In the genomic region with DNA sequence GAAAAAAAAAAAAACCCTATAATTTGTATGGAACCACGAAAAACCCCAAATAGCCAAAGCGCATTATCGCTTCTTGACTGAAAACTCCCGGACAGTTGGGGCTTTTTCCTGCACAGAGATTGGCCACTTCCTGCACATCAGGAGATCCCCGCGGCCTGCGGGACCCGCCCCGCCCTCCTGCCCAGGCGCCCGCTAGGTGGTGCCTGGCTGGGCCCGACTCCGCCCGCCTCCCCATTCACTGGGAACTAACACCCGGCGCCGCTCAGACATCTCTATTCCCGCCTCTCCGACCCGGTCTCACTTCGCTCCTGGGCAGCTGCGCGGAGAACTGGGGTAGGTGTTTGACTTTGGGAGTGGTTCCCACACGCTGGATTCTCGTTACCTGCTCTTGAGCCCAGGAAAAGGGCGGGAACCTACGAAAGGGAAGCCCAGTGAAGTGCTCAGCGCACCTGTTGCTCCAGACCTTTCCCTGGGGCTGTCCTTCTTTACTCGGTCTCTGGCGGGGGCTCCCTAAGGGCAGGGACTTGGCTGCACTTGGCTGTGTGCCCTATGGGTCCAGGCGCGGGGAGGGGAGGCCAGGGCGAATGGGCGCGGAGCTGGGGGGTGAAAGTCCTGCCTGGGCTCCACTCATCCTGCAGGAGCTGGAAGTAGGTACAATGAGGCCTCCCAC, we compare ENCODE assay signal across 1 cellular context.
TF ChIP-seq lines count a peak whose summit lies in the region.

A gene with protein sequence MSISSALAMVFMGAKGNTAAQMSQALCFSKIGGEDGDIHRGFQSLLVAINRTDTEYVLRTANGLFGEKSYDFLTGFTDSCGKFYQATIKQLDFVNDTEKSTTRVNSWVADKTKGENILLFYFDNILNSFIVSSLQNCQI (plus strand): TSS at position 234 of the 670 bp plus-strand sequence. CDS start 4,155 bp downstream, outside the sequence.

TF ChIP-seq in GM12878, 131 proteins besides CTCF, POLR2A, EP300 and RAD21 (continued from another document and continues in another):
- TF ChIP-seq, protein P1, sequence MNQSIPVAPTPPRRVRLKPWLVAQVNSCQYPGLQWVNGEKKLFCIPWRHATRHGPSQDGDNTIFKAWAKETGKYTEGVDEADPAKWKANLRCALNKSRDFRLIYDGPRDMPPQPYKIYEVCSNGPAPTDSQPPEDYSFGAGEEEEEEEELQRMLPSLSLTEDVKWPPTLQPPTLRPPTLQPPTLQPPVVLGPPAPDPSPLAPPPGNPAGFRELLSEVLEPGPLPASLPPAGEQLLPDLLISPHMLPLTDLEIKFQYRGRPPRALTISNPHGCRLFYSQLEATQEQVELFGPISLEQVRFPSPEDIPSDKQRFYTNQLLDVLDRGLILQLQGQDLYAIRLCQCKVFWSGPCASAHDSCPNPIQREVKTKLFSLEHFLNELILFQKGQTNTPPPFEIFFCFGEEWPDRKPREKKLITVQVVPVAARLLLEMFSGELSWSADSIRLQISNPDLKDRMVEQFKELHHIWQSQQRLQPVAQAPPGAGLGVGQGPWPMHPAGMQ (IDR thresholded peaks at IDR 0.05; ENCODE audit: borderline replicate concordance) = no peak
- TF ChIP-seq FOXM1 (IDR thresholded peaks at IDR 0.05; ENCODE audit: low read depth, low read length) (0 out of 2 replicates have a peak, but pooled peaks have one; percentile 57), SREBF2 (IDR thresholded peaks at IDR 0.05; ENCODE audit: low read length) (no peak), ATF7 (IDR thresholded peaks at IDR 0.05; ENCODE audit: low read depth) (no peak), RCOR1 (conservative IDR thresholded peaks at IDR 0.05; ENCODE audit: low read depth, low read length) (no peak), MTA2 (IDR thresholded peaks at IDR 0.05; ENCODE audit: low read depth) (peak; percentile 15; the same call in 1 of the 2 replicates), EED (IDR thresholded peaks at IDR 0.05; ENCODE audit: low read depth) (peak; percentile 92), ZNF384 (IDR thresholded peaks at IDR 0.05; ENCODE audit: borderline replicate concordance, low read depth, low read length) (peak; percentile 61; the same call in 1 of the 2 replicates), YY1 (IDR thresholded peaks at IDR 0.05; ENCODE audit: low read depth, low read length) (no peak), HCFC1 (IDR thresholded peaks at IDR 0.05; ENCODE audit: low read length) (no peak), RELA (IDR thresholded peaks at IDR 0.05; ENCODE audit: borderline replicate concordance, partially characterized antibody) (no peak), IRF4 (IDR thresholded peaks at IDR 0.05; ENCODE audit: low read depth, low read length) (0 out of 2 replicates have a peak, but pooled peaks have one; percentile 1), SUPT20H (IDR thresholded peaks at IDR 0.05; ENCODE audit: borderline replicate concordance, control insufficient read depth, low read depth, low read length) (no peak), MYC (IDR thresholded peaks at IDR 0.05; ENCODE audit: insufficient read depth, insufficient read length, insufficient replicate concordance, low read length, severe bottlenecking) (no peak), CBFB (IDR thresholded peaks at IDR 0.05; ENCODE audit: low read depth) (peak; percentile 46; the same call in 1 of the 2 replicates), IKZF1 (conservative IDR thresholded peaks at IDR 0.05) (peak; percentile 93), SPI1 (IDR thresholded peaks at IDR 0.05; ENCODE audit: borderline replicate concordance, insufficient read depth, low read depth, low read length) (no peak), NR2F1 (conservative IDR thresholded peaks at IDR 0.05) (no peak), GABPA (IDR thresholded peaks at IDR 0.05; ENCODE audit: low read depth) (no peak), TAF1 (IDR thresholded peaks at IDR 0.05; ENCODE audit: borderline replicate concordance, low read depth, low read length) (peak; percentile 68), WRNIP1 (IDR thresholded peaks at IDR 0.05; ENCODE audit: borderline replicate concordance, low read depth, low read length) (no peak), FOXK2 (IDR thresholded peaks at IDR 0.05) (no peak), ESRRA (IDR thresholded peaks at IDR 0.05; ENCODE audit: low read length) (no peak), HDGF (IDR thresholded peaks at IDR 0.05) (0 out of 2 replicates have a peak, but pooled peaks have one; percentile 52), POLR2AphosphoS5 (IDR thresholded peaks at IDR 0.05; ENCODE audit: low read length) (peak; percentile 91)
- TF ChIP-seq, protein P2, sequence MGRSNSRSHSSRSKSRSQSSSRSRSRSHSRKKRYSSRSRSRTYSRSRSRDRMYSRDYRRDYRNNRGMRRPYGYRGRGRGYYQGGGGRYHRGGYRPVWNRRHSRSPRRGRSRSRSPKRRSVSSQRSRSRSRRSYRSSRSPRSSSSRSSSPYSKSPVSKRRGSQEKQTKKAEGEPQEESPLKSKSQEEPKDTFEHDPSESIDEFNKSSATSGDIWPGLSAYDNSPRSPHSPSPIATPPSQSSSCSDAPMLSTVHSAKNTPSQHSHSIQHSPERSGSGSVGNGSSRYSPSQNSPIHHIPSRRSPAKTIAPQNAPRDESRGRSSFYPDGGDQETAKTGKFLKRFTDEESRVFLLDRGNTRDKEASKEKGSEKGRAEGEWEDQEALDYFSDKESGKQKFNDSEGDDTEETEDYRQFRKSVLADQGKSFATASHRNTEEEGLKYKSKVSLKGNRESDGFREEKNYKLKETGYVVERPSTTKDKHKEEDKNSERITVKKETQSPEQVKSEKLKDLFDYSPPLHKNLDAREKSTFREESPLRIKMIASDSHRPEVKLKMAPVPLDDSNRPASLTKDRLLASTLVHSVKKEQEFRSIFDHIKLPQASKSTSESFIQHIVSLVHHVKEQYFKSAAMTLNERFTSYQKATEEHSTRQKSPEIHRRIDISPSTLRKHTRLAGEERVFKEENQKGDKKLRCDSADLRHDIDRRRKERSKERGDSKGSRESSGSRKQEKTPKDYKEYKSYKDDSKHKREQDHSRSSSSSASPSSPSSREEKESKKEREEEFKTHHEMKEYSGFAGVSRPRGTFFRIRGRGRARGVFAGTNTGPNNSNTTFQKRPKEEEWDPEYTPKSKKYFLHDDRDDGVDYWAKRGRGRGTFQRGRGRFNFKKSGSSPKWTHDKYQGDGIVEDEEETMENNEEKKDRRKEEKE (IDR thresholded peaks at IDR 0.05) = no peak
- TF ChIP-seq, protein P3, sequence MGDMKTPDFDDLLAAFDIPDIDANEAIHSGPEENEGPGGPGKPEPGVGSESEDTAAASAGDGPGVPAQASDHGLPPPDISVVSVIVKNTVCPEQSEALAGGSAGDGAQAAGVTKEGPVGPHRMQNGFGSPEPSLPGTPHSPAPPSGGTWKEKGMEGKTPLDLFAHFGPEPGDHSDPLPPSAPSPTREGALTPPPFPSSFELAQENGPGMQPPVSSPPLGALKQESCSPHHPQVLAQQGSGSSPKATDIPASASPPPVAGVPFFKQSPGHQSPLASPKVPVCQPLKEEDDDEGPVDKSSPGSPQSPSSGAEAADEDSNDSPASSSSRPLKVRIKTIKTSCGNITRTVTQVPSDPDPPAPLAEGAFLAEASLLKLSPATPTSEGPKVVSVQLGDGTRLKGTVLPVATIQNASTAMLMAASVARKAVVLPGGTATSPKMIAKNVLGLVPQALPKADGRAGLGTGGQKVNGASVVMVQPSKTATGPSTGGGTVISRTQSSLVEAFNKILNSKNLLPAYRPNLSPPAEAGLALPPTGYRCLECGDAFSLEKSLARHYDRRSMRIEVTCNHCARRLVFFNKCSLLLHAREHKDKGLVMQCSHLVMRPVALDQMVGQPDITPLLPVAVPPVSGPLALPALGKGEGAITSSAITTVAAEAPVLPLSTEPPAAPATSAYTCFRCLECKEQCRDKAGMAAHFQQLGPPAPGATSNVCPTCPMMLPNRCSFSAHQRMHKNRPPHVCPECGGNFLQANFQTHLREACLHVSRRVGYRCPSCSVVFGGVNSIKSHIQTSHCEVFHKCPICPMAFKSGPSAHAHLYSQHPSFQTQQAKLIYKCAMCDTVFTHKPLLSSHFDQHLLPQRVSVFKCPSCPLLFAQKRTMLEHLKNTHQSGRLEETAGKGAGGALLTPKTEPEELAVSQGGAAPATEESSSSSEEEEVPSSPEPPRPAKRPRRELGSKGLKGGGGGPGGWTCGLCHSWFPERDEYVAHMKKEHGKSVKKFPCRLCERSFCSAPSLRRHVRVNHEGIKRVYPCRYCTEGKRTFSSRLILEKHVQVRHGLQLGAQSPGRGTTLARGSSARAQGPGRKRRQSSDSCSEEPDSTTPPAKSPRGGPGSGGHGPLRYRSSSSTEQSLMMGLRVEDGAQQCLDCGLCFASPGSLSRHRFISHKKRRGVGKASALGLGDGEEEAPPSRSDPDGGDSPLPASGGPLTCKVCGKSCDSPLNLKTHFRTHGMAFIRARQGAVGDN (IDR thresholded peaks at IDR 0.05) = no peak
- TF ChIP-seq, protein P4, sequence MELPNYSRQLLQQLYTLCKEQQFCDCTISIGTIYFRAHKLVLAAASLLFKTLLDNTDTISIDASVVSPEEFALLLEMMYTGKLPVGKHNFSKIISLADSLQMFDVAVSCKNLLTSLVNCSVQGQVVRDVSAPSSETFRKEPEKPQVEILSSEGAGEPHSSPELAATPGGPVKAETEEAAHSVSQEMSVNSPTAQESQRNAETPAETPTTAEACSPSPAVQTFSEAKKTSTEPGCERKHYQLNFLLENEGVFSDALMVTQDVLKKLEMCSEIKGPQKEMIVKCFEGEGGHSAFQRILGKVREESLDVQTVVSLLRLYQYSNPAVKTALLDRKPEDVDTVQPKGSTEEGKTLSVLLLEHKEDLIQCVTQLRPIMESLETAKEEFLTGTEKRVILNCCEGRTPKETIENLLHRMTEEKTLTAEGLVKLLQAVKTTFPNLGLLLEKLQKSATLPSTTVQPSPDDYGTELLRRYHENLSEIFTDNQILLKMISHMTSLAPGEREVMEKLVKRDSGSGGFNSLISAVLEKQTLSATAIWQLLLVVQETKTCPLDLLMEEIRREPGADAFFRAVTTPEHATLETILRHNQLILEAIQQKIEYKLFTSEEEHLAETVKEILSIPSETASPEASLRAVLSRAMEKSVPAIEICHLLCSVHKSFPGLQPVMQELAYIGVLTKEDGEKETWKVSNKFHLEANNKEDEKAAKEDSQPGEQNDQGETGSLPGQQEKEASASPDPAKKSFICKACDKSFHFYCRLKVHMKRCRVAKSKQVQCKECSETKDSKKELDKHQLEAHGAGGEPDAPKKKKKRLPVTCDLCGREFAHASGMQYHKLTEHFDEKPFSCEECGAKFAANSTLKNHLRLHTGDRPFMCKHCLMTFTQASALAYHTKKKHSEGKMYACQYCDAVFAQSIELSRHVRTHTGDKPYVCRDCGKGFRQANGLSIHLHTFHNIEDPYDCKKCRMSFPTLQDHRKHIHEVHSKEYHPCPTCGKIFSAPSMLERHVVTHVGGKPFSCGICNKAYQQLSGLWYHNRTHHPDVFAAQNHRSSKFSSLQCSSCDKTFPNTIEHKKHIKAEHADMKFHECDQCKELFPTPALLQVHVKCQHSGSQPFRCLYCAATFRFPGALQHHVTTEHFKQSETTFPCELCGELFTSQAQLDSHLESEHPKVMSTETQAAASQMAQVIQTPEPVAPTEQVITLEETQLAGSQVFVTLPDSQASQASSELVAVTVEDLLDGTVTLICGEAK (IDR thresholded peaks at IDR 0.05; ENCODE audit: borderline replicate concordance) = no peak
- TF ChIP-seq, protein P5, sequence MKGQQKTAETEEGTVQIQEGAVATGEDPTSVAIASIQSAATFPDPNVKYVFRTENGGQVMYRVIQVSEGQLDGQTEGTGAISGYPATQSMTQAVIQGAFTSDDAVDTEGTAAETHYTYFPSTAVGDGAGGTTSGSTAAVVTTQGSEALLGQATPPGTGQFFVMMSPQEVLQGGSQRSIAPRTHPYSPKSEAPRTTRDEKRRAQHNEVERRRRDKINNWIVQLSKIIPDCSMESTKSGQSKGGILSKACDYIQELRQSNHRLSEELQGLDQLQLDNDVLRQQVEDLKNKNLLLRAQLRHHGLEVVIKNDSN (IDR thresholded peaks at IDR 0.05; ENCODE audit: borderline replicate concordance, extremely low read length, insufficient read depth, low read depth, low read length) = no peak
- TF ChIP-seq, protein P6, sequence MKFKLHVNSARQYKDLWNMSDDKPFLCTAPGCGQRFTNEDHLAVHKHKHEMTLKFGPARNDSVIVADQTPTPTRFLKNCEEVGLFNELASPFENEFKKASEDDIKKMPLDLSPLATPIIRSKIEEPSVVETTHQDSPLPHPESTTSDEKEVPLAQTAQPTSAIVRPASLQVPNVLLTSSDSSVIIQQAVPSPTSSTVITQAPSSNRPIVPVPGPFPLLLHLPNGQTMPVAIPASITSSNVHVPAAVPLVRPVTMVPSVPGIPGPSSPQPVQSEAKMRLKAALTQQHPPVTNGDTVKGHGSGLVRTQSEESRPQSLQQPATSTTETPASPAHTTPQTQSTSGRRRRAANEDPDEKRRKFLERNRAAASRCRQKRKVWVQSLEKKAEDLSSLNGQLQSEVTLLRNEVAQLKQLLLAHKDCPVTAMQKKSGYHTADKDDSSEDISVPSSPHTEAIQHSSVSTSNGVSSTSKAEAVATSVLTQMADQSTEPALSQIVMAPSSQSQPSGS (IDR thresholded peaks at IDR 0.05; ENCODE audit: low read length) = no peak
- TF ChIP-seq, protein P7, sequence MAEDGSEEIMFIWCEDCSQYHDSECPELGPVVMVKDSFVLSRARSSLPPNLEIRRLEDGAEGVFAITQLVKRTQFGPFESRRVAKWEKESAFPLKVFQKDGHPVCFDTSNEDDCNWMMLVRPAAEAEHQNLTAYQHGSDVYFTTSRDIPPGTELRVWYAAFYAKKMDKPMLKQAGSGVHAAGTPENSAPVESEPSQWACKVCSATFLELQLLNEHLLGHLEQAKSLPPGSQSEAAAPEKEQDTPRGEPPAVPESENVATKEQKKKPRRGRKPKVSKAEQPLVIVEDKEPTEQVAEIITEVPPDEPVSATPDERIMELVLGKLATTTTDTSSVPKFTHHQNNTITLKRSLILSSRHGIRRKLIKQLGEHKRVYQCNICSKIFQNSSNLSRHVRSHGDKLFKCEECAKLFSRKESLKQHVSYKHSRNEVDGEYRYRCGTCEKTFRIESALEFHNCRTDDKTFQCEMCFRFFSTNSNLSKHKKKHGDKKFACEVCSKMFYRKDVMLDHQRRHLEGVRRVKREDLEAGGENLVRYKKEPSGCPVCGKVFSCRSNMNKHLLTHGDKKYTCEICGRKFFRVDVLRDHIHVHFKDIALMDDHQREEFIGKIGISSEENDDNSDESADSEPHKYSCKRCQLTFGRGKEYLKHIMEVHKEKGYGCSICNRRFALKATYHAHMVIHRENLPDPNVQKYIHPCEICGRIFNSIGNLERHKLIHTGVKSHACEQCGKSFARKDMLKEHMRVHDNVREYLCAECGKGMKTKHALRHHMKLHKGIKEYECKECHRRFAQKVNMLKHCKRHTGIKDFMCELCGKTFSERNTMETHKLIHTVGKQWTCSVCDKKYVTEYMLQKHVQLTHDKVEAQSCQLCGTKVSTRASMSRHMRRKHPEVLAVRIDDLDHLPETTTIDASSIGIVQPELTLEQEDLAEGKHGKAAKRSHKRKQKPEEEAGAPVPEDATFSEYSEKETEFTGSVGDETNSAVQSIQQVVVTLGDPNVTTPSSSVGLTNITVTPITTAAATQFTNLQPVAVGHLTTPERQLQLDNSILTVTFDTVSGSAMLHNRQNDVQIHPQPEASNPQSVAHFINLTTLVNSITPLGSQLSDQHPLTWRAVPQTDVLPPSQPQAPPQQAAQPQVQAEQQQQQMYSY (CRISPR knock-in tag; IDR thresholded peaks at IDR 0.05) = no peak
- TF ChIP-seq, protein P8, sequence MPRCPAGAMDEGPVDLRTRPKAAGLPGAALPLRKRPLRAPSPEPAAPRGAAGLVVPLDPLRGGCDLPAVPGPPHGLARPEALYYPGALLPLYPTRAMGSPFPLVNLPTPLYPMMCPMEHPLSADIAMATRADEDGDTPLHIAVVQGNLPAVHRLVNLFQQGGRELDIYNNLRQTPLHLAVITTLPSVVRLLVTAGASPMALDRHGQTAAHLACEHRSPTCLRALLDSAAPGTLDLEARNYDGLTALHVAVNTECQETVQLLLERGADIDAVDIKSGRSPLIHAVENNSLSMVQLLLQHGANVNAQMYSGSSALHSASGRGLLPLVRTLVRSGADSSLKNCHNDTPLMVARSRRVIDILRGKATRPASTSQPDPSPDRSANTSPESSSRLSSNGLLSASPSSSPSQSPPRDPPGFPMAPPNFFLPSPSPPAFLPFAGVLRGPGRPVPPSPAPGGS (IDR thresholded peaks at IDR 0.05; ENCODE audit: borderline replicate concordance, insufficient read depth, low read depth, low read length, poor library complexity, severe bottlenecking) = peak; percentile 65
